In genomic region chr2:217077841-217078407, GRCh38 we compare ENCODE assay signal across 20 cellular contexts.
DNase-seq lines count a peak whose midpoint lies in the region; ATAC-seq, FAIRE-seq and TF ChIP-seq lines count a peak whose summit lies in the region.
"Had no signal": no experiment of that assay in that cellular context is flagged by ENCODE, and none has a peak within 500 bp of the region (broad histone marks: within the 10 kb centered on the region; RNA-seq: fewer than 3 reads in every experiment).

No MANE protein-coding gene starts in this region.

- no peaks in the 10 kb centered on the region for H3K36me3 Mint-ChIP-seq in activated naive CD8-positive, alpha-beta T cell treated with anti-CD3 and anti-CD28 coated beads, Interleukin-2, amount 50 U/mL, for 24 hours (ENCODE audit: low read depth)
- no peaks in the 10 kb centered on the region for H3K36me3 Mint-ChIP-seq in activated naive CD8-positive, alpha-beta T cell treated with anti-CD3 and anti-CD28 coated beads for 36 hours
- H3K36me3 Mint-ChIP-seq in endothelial cell (ENCODE audit: low read depth, unreplicated experiment), result no peaks in the 10 kb centered on the region
- H3K36me3 Mint-ChIP-seq in stimulated activated naive B cell treated with anti-CD40 and anti-IgM and Interleukin-4, amounts not matched to agents 10 μg/mL and 1 μg/mL and 100 μg/mL, for 72 hours, result no peaks in the 10 kb centered on the region
- H3K36me3 Mint-ChIP-seq: IgD-negative memory B cell had no signal

- peak; percentile 75 for ATAC-seq in activated naive CD8-positive, alpha-beta T cell treated with anti-CD3 and anti-CD28 coated beads, Interleukin-2, amount 50 U/mL, for 24 hours
- ATAC-seq in HG02981 (IDR thresholded peaks at IDR 0.05; ENCODE audit: unreplicated experiment), result peak; percentile 52
- peak; percentile 40 to 78 for ATAC-seq in stimulated activated naive B cell treated with anti-CD40 and anti-IgM and Interleukin-4, amounts not matched to agents 10 μg/mL and 1 μg/mL and 100 μg/mL, for 72 hours (replicated peaks)
- ATAC-seq: right cardiac atrium, SK-N-SH treated with all-trans-retinoic acid at 6 μM for 48 hours had no signal

- no peak for FAIRE-seq in H54 (lab: Jason Lieb, UNC)
- FAIRE-seq: G401.6, GM12892 had no signal

- TF ChIP-seq POLR2A in H54 (IDR thresholded peaks at IDR 0.05; ENCODE audit: low read depth, low read length), result no peak

- peak overlapping the region; percentile 59 for H3K27ac Mint-ChIP-seq in activated naive CD8-positive, alpha-beta T cell treated with anti-CD3 and anti-CD28 coated beads, Interleukin-2, amount 50 U/mL, for 24 hours
- no peak overlapping the region for H3K27ac Mint-ChIP-seq in activated naive CD8-positive, alpha-beta T cell treated with anti-CD3 and anti-CD28 coated beads for 36 hours
- peak overlapping the region; percentile 72 for H3K27ac Mint-ChIP-seq in endothelial cell (ENCODE audit: unreplicated experiment)
- H3K27ac Mint-ChIP-seq in stimulated activated naive B cell treated with anti-CD40 and anti-IgM and Interleukin-4, amounts not matched to agents 10 μg/mL and 1 μg/mL and 100 μg/mL, for 72 hours, result peak overlapping the region; percentile 20
- H3K27ac Mint-ChIP-seq: activated T-helper 2 cell treated with anti-CD3 and anti-CD28 coated beads, Interferon-gamma antibody, Interleukin-2, Interleukin-4, amounts not matched to agents 10 μg/mL and 5 μg/mL and 100 μg/mL, durations not matched to agents 14 hours and 24 hours and 36 hours; IgD-negative memory B cell had no signal

- H3K4me3 Mint-ChIP-seq in activated naive CD8-positive, alpha-beta T cell treated with anti-CD3 and anti-CD28 coated beads, Interleukin-2, amount 50 U/mL, for 24 hours, result no peak overlapping the region
- H3K4me3 Mint-ChIP-seq in activated naive CD8-positive, alpha-beta T cell treated with anti-CD3 and anti-CD28 coated beads for 36 hours, result no peak overlapping the region
- H3K4me3 Mint-ChIP-seq in endothelial cell (ENCODE audit: unreplicated experiment), result no peak overlapping the region
- H3K4me3 Mint-ChIP-seq in stimulated activated naive B cell treated with anti-CD40 and anti-IgM and Interleukin-4, amounts not matched to agents 10 μg/mL and 1 μg/mL and 100 μg/mL, for 72 hours, result no peak overlapping the region
- H3K4me3 Mint-ChIP-seq: IgD-negative memory B cell had no signal

- peaks cover 27% of the 10 kb centered on the region for H3K4me1 Mint-ChIP-seq in activated naive CD8-positive, alpha-beta T cell treated with anti-CD3 and anti-CD28 coated beads, Interleukin-2, amount 50 U/mL, for 24 hours
- H3K4me1 Mint-ChIP-seq in activated naive CD8-positive, alpha-beta T cell treated with anti-CD3 and anti-CD28 coated beads for 36 hours, result peaks cover 9% of the 10 kb centered on the region
- peaks cover 42% of the 10 kb centered on the region for H3K4me1 Mint-ChIP-seq in endothelial cell (ENCODE audit: unreplicated experiment)
- H3K4me1 Mint-ChIP-seq in stimulated activated naive B cell treated with anti-CD40 and anti-IgM and Interleukin-4, amounts not matched to agents 10 μg/mL and 1 μg/mL and 100 μg/mL, for 72 hours, result peaks cover 0 to 19% of the 10 kb centered on the region in 2 donors
- H3K4me1 Mint-ChIP-seq: IgD-negative memory B cell had no signal

- no peak for TF ChIP-seq CTCF in endothelial cell (IDR thresholded peaks at IDR 0.05; ENCODE audit: unreplicated experiment)

- H3K9me3 Mint-ChIP-seq in activated naive CD8-positive, alpha-beta T cell treated with anti-CD3 and anti-CD28 coated beads, Interleukin-2, amount 50 U/mL, for 24 hours, result no peaks in the 10 kb centered on the region
- no peaks in the 10 kb centered on the region for H3K9me3 Mint-ChIP-seq in activated naive CD8-positive, alpha-beta T cell treated with anti-CD3 and anti-CD28 coated beads for 36 hours
- H3K9me3 Mint-ChIP-seq in endothelial cell (ENCODE audit: unreplicated experiment), result no peaks in the 10 kb centered on the region
- H3K9me3 Mint-ChIP-seq in stimulated activated naive B cell treated with anti-CD40 and anti-IgM and Interleukin-4, amounts not matched to agents 10 μg/mL and 1 μg/mL and 100 μg/mL, for 72 hours, result no peaks in the 10 kb centered on the region
- H3K9me3 Mint-ChIP-seq: activated T-helper 2 cell treated with anti-CD3 and anti-CD28 coated beads, Interferon-gamma antibody, Interleukin-2, Interleukin-4, amounts not matched to agents 10 μg/mL and 5 μg/mL and 100 μg/mL, durations not matched to agents 14 hours and 24 hours and 36 hours had no signal

- H3K27me3 Mint-ChIP-seq in activated naive CD8-positive, alpha-beta T cell treated with anti-CD3 and anti-CD28 coated beads, Interleukin-2, amount 50 U/mL, for 24 hours, result peaks cover 4% of the 10 kb centered on the region
- H3K27me3 Mint-ChIP-seq in activated naive CD8-positive, alpha-beta T cell treated with anti-CD3 and anti-CD28 coated beads for 36 hours, result peaks cover 4% of the 10 kb centered on the region
- no peaks in the 10 kb centered on the region for H3K27me3 Mint-ChIP-seq in endothelial cell (ENCODE audit: unreplicated experiment)
- H3K27me3 Mint-ChIP-seq in stimulated activated naive B cell treated with anti-CD40 and anti-IgM and Interleukin-4, amounts not matched to agents 10 μg/mL and 1 μg/mL and 100 μg/mL, for 72 hours, result peaks cover 0 to 14% of the 10 kb centered on the region in 2 donors

- peak; percentile 24 for DNase-seq in activated naive CD8-positive, alpha-beta T cell treated with anti-CD3 and anti-CD28 coated beads, Interleukin-2, amount 50 U/mL, for 24 hours
- DNase-seq in activated naive CD8-positive, alpha-beta T cell treated with anti-CD3 and anti-CD28 coated beads for 36 hours, result no peak
- no peak for DNase-seq in endothelial cell (ENCODE audit: low spot score)
- no peak for DNase-seq in stimulated activated naive B cell treated with anti-CD40 and anti-IgM and Interleukin-4, amounts not matched to agents 10 μg/mL and 1 μg/mL and 100 μg/mL, for 72 hours
- no peak for DNase-seq in Kasumi-1 (lab: John Stamatoyannopoulos, UW)
- DNase-seq in ecto neural progenitor cell (ENCODE audit: low spot score), result no peak
- DNase-seq in H54 (ENCODE audit: insufficient read length, low spot score), result no peak
- DNase-seq: anterior cingulate cortex, Caco-2, hypothalamus, NCI-H1105 treated with DMSO at 0.1 percent for 48 hours, NCI-H748 treated with DMSO at 0.1 percent for 48 hours, occipital lobe, right cardiac atrium had no signal
